30 cellular contexts compared by ENCODE assay signal in genomic region chr14:53975444-53975843, GRCh38.
"Had no signal": no experiment of that assay in that cellular context is flagged by ENCODE, and none has a peak within 500 bp of the region (broad histone marks: within the 10 kb centered on the region; RNA-seq: fewer than 3 reads in every experiment).

No MANE protein-coding gene starts in this region.

- H3K4me1 ChIP-seq: body of pancreas, gastroesophageal sphincter had no signal

- DNase-seq: activated CD4-positive, alpha-beta memory T cell treated with anti-CD3 and anti-CD28 coated beads for 36 hours; activated CD4-positive, alpha-beta T cell treated with anti-CD3 and anti-CD28 coated beads for 36 hours; activated CD4-positive, alpha-beta T cell treated with anti-CD3 and anti-CD28 coated beads, Interleukin-2, amount 10 ng/mL, durations not matched to agents 24 days and 14 days; activated CD4-positive, CD25-positive, alpha-beta regulatory T cell; activated CD4-positive, CD25-positive, alpha-beta regulatory T cell treated with anti-CD3 and anti-CD28 coated beads, Interleukin-2, amount 50 U/mL, for 72 hours; activated CD8-positive, alpha-beta memory T cell treated with anti-CD3 and anti-CD28 coated beads, Interleukin-2, amount 10 ng/mL, durations not matched to agents 7 days and 5 days; activated CD8-positive, alpha-beta memory T cell treated with anti-CD3 and anti-CD28 coated beads, Interleukin-2, amount 50 U/mL, for 4 hours; activated CD8-positive, alpha-beta T cell treated with anti-CD3 and anti-CD28 coated beads, Interleukin-2, amount 10 ng/mL, durations not matched to agents 7 days and 5 days; activated effector memory CD4-positive, alpha-beta T cell treated with anti-CD3 and anti-CD28 coated beads, Interleukin-2, amount 50 U/mL, for 16 hours; activated naive CD4-positive, alpha-beta T cell treated with anti-CD3 and anti-CD28 coated beads for 36 hours; activated naive CD8-positive, alpha-beta T cell treated with anti-CD3 and anti-CD28 coated beads for 36 hours; activated naive CD8-positive, alpha-beta T cell treated with anti-CD3 and anti-CD28 coated beads, Interleukin-2, amount 50 U/mL, for 24 hours; activated T-cell treated with anti-CD3 and anti-CD28 coated beads, Interleukin-2, amount 50 U/mL, for 1 hour; activated T-cell treated with anti-CD3 and anti-CD28 coated beads, Interleukin-2, amount 50 U/mL, for 48 hours; adrenal gland; amygdala; aorta; body of pancreas; caudate nucleus; effector CD8-positive, alpha-beta T cell; esophagus squamous epithelium; foreskin melanocyte; heart right ventricle; T-helper 17 cell; T1000 had no signal

- H3K4me3 ChIP-seq: adrenal gland, body of pancreas, esophagus squamous epithelium, gastroesophageal sphincter, heart right ventricle had no signal

- H3K27ac ChIP-seq: adrenal gland, body of pancreas, epithelial cell of prostate, esophagus squamous epithelium, gastroesophageal sphincter, heart right ventricle had no signal

- H3K27me3 ChIP-seq: adrenal gland, body of pancreas, esophagus squamous epithelium, gastroesophageal sphincter, heart right ventricle had no signal

- FAIRE-seq: colon, endometrium, endothelial cell of umbilical vein had no signal

- H3K36me3 ChIP-seq: adrenal gland, esophagus squamous epithelium, gastroesophageal sphincter, heart right ventricle had no signal

- H3K9me3 ChIP-seq: adrenal gland, body of pancreas, esophagus squamous epithelium, gastroesophageal sphincter, heart right ventricle had no signal
